ENCODE assay signal across 23 cellular contexts in the genomic region with DNA sequence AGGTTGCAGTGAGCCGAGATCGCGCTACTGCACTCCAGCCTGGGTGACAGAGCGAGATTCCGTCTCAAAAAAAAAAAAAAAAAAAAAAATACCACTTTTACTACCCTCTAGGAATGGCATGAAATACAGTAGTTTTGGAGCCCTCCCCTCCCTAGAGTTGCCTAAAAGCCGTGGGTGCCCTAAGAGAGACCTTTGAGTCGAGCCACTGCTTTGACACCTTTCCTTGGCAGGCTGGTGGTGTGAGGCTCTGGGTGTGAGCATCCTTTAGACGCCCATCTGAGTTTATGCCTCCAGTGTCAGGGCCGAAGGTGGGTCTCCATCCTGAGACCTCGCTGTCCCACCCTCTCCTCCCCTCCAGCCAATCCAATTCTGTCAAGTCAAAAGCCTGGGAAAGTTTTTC.
"Had no signal": no experiment of that assay in that cellular context is flagged by ENCODE, and none has a peak within 500 bp of the region (broad histone marks: within the 10 kb centered on the region; RNA-seq: fewer than 3 reads in every experiment).

No MANE protein-coding gene starts in this region.

- H3K4me3 ChIP-seq: coronary artery, dorsolateral prefrontal cortex, esophagus muscularis mucosa, gastroesophageal sphincter, heart left ventricle, hepatocyte, left lung, lower lobe of right lung, mucosa of descending colon had no signal

- FAIRE-seq: colon, endothelial cell of umbilical vein, frontal cortex, islet of Langerhans, keratinocyte had no signal

- H3K27me3 ChIP-seq: dorsolateral prefrontal cortex, foreskin keratinocyte, heart left ventricle, hepatocyte had no signal

- H3K27ac ChIP-seq: coronary artery, dorsolateral prefrontal cortex, esophagus muscularis mucosa, foreskin keratinocyte, gastroesophageal sphincter, heart left ventricle, hepatocyte, left lung, lower lobe of right lung had no signal

- DNase-seq: dermis blood vessel endothelial cell; dorsolateral prefrontal cortex; effector CD4-positive, alpha-beta T cell; effector memory CD4-positive, alpha-beta T cell; foreskin keratinocyte; heart left ventricle; hypothalamus; left cardiac atrium; left lung; left ventricle myocardium superior; lower lobe of right lung; mesenchymal stem cell; mucosa of descending colon; naive B cell had no signal

- H3K36me3 ChIP-seq: esophagus muscularis mucosa, gastroesophageal sphincter, heart left ventricle, left lung, lower lobe of right lung had no signal

- ATAC-seq: foreskin keratinocyte, gastroesophageal sphincter, left cardiac atrium, left lung, left ventricle myocardium superior, lower lobe of right lung, mucosa of descending colon had no signal

- H3K9me3 ChIP-seq: esophagus muscularis mucosa, gastroesophageal sphincter, heart left ventricle, left lung, lower lobe of right lung, mucosa of descending colon had no signal

- H3K4me2 ChIP-seq: hepatocyte had no signal

- H3K4me1 ChIP-seq: lower lobe of right lung had no signal
